Comparison of ENCODE assay signal across 9 cellular contexts in genomic region chr5:151151263-151151660, GRCh38. TPM values are rescaled to one million over a fixed set of nuclear protein-coding genes. Genes with fewer than 3 reads are reported as not detected.
DNase-seq lines count a peak whose midpoint lies in the region; FAIRE-seq and TF ChIP-seq lines count a peak whose summit lies in the region.
"Had no signal": no experiment of that assay in that cellular context is flagged by ENCODE, and none has a peak within 500 bp of the region (broad histone marks: within the 10 kb centered on the region; RNA-seq: fewer than 3 reads in every experiment).

No MANE protein-coding gene starts in this region.

- H3K36me3 ChIP-seq in right atrium auricular region (peaks cover 16% of the 10 kb centered on the region), small intestine (ENCODE audit: control insufficient read depth in 2 of 2, insufficient read depth in 2 of 2, low read length in 2 of 2) (no peaks in the 10 kb centered on the region)

- CTCF ChIA-PET in activated CD4-positive, alpha-beta memory T cell treated with anti-CD3 and anti-CD28 coated beads for 36 hours (lab: Charles Lee): interaction anchor here (1.1 to 12.2 kb wide), 7 partner anchors 10 to 101 kb away, joined by 3 to 159 read pairs (median 7); no protein-coding TSS in a partner anchor
- CTCF ChIA-PET in Calu3 (lab: Charles Lee): interaction anchor here (2.5 kb wide), 1 partner anchor 25 kb away, joined by 10 read pairs; no protein-coding TSS in a partner anchor

- H3K4me1 ChIP-seq in right atrium auricular region: peaks cover 0 to 69% of the 10 kb centered on the region in 2 donors
- peaks cover 0 to 32% of the 10 kb centered on the region in 2 donors for H3K4me1 ChIP-seq in small intestine (ENCODE audit: control insufficient read depth in 2 of 2, insufficient read depth in 1 of 2, low read depth in 1 of 2, low read length in 1 of 2)

- peak overlapping the region; percentile 90 for H3K27ac Mint-ChIP-seq in activated CD4-positive, alpha-beta memory T cell treated with anti-CD3 and anti-CD28 coated beads for 36 hours
- H3K27ac Mint-ChIP-seq in Calu3 (ENCODE audit: unreplicated experiment): no peak overlapping the region

- H3K27me3 ChIP-seq in right atrium auricular region: no peaks in the 10 kb centered on the region
- H3K27me3 ChIP-seq in small intestine (ENCODE audit: control insufficient read depth in 2 of 2, insufficient read depth in 2 of 2, low read length in 2 of 2): no peaks in the 10 kb centered on the region

- no peaks in the 10 kb centered on the region for H3K9me3 Mint-ChIP-seq in activated CD4-positive, alpha-beta memory T cell treated with anti-CD3 and anti-CD28 coated beads for 36 hours
- no peaks in the 10 kb centered on the region for H3K9me3 Mint-ChIP-seq in Calu3 (ENCODE audit: low read depth, unreplicated experiment)
- H3K9me3 Mint-ChIP-seq: H9 had no signal

- H3K4me1 Mint-ChIP-seq in activated CD4-positive, alpha-beta memory T cell treated with anti-CD3 and anti-CD28 coated beads for 36 hours (ENCODE audit: low read depth): peaks cover 88% of the 10 kb centered on the region
- H3K4me1 Mint-ChIP-seq in Calu3 (ENCODE audit: low read depth, unreplicated experiment): no peaks in the 10 kb centered on the region

- BruUV-seq in Calu3 (replicated peaks; lab: Mats Ljungman, UMichigan): no TSS peak

- intact Hi-C loops in activated CD4-positive, alpha-beta memory T cell treated with anti-CD3 and anti-CD28 coated beads for 36 hours (cut with micrococcal nuclease): loop anchor here (2.0 to 5.0 kb wide), 7 partner anchors 62 to 704 kb away; partner anchors contain the start of genes ATOX1, G3BP1, RBM22 and RPS14
- intact Hi-C loops in Calu3 (cut with micrococcal nuclease; ENCODE audit: unreplicated experiment): no loop called here

- H3K27me3 Mint-ChIP-seq in activated CD4-positive, alpha-beta memory T cell treated with anti-CD3 and anti-CD28 coated beads for 36 hours: no peaks in the 10 kb centered on the region
- no peaks in the 10 kb centered on the region for H3K27me3 Mint-ChIP-seq in Calu3 (ENCODE audit: unreplicated experiment)

- H3K9me3 ChIP-seq in right atrium auricular region (no peaks in the 10 kb centered on the region), small intestine (ENCODE audit: control insufficient read depth, low read depth) (no peaks in the 10 kb centered on the region)

- POLR2A ChIA-PET in activated CD4-positive, alpha-beta memory T cell treated with anti-CD3 and anti-CD28 coated beads for 36 hours (lab: Charles Lee): interaction anchor here (1.4 to 3.0 kb wide), 5 partner anchors 10 to 89 kb away, joined by 4 to 20 read pairs (median 8); no protein-coding TSS in a partner anchor

- H3K4me3 ChIP-seq in GM12875 (ENCODE audit: low read depth, low read length) (peak overlapping the region; percentile 24), right atrium auricular region (no peak overlapping the region), small intestine (ENCODE audit: low read depth in 1 of 2, low read length in 2 of 2) (no peak overlapping the region)

- peaks cover 37% of the 10 kb centered on the region for H3K36me3 Mint-ChIP-seq in activated CD4-positive, alpha-beta memory T cell treated with anti-CD3 and anti-CD28 coated beads for 36 hours
- H3K36me3 Mint-ChIP-seq in Calu3 (ENCODE audit: insufficient read depth, unreplicated experiment): no peaks in the 10 kb centered on the region

- H3K27ac ChIP-seq in right atrium auricular region (peak overlapping the region; percentile 71 to 76), small intestine (ENCODE audit: low read depth in 1 of 2, low read length in 1 of 2) (peak overlapping the region; percentile 52 to 85)

- WGBS in small intestine, 3 donors: 38 to 60% (median 39%) methylated on average over 2 of the region's 2 CpGs

- FAIRE-seq in small intestine (lab: Jason Lieb, UNC): no peak

- TF ChIP-seq CTCF in GM12875 (IDR thresholded peaks at IDR 0.05; ENCODE audit: borderline replicate concordance, insufficient read depth, low read depth, low read length): no peak
- TF ChIP-seq CTCF in right atrium auricular region (IDR thresholded peaks at IDR 0.05): no peak
- TF ChIP-seq CTCF in Calu3 (IDR thresholded peaks at IDR 0.05; ENCODE audit: unreplicated experiment): no peak

- DNase-seq in activated CD4-positive, alpha-beta memory T cell treated with anti-CD3 and anti-CD28 coated beads for 36 hours: no peak
- no peak for DNase-seq in right atrium auricular region (ENCODE audit: low spot score)
- no peak for DNase-seq in small intestine
- no peak for DNase-seq in DMS153 treated with DMSO at 0.1 percent for 48 hours (lab: John Stamatoyannopoulos, UW; ENCODE audit: unreplicated experiment)
- no peak for DNase-seq in Calu3
- no peak for DNase-seq in OCI-M1 (lab: John Stamatoyannopoulos, UW)
- no peak for DNase-seq in DMS79 (lab: John Stamatoyannopoulos, UW)
- DNase-seq: H9 had no signal

- H3K4me3 Mint-ChIP-seq in activated CD4-positive, alpha-beta memory T cell treated with anti-CD3 and anti-CD28 coated beads for 36 hours: peak overlapping the region; percentile 36
- no peak overlapping the region for H3K4me3 Mint-ChIP-seq in Calu3 (ENCODE audit: low read depth, unreplicated experiment)
- H3K4me3 Mint-ChIP-seq: H9 had no signal

RNA-seq across cellular contexts. Expression of gene ANXA6, which starts 6.3 kb away (rescaled TPM):
- 100 to 1,000 TPM; 430 to 443 TPM for total RNA-seq in activated CD4-positive, alpha-beta memory T cell treated with anti-CD3 and anti-CD28 coated beads for 36 hours
- total RNA-seq in right atrium auricular region (100 to 1,000 TPM; 164 to 165 TPM), Calu3 (2022) (12.5 and 16.4 TPM in 2 replicates)
- 10 to 100 TPM in 2 of 3 donors, 1 to 10 TPM in 1; 7.2 to 68.2 (median 25.1) TPM for polyA plus RNA-seq in small intestine
